35 cellular contexts compared by ENCODE assay signal in the genomic region with DNA sequence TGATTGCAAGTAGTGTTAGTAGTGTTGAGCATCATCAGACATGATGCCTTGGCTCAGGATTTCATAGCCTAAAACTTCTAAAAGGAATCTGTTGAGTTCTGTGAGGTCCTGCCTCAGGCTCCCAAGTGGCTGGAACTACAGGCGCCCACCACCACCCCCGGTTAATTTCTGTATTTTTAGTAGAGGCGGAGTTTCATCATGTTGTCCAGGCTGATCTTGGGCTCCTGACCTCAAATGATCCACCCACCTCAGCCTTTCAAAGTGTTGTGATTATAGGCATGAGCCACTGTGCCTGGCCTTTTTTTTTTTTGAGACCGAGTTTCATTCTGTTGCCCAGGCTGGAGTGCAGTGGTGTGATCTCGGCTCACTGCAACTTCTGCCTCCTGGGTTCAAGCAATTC.
"Had no signal": no experiment of that assay in that cellular context is flagged by ENCODE, and none has a peak within 500 bp of the region (broad histone marks: within the 10 kb centered on the region; RNA-seq: fewer than 3 reads in every experiment).

No MANE protein-coding gene starts in this region.

- ATAC-seq: activated CD4-positive, CD25-positive, alpha-beta regulatory T cell treated with anti-CD3 and anti-CD28 coated beads, Interleukin-2, amount 50 U/mL, for 24 hours; activated naive CD8-positive, alpha-beta T cell treated with anti-CD3 and anti-CD28 coated beads, Interleukin-2, amount 50 U/mL, for 24 hours; activated T-cell treated with anti-CD3 and anti-CD28 coated beads, Interleukin-2, amount 50 U/mL, for 4 hours; body of pancreas; effector memory CD8-positive, alpha-beta T cell; foreskin keratinocyte; gastrocnemius medialis; heart right ventricle; T-cell had no signal

- H3K9me3 ChIP-seq: adrenal gland, body of pancreas, esophagus muscularis mucosa, gastrocnemius medialis, heart right ventricle had no signal

- H3K27me3 ChIP-seq: adrenal gland, body of pancreas, esophagus muscularis mucosa, foreskin keratinocyte, gastrocnemius medialis, heart right ventricle had no signal

- H3K27ac Mint-ChIP-seq: activated B cell treated with CpG ODN at 0.5 μM for 24 hours; activated CD4-positive, alpha-beta memory T cell treated with anti-CD3 and anti-CD28 coated beads, Interleukin-2, amount 10 ng/mL, durations not matched to agents 7 days and 5 days; activated CD4-positive, alpha-beta T cell treated with anti-CD3 and anti-CD28 coated beads, Interleukin-2, amount 10 ng/mL, durations not matched to agents 7 days and 5 days; activated naive CD8-positive, alpha-beta T cell treated with anti-CD3 and anti-CD28 coated beads for 36 hours; T-cell; T-helper 1 cell treated with Interleukin-12 subunit alpha and Interleukin-12 subunit beta and Interleukin-4 antibody, amounts not matched to agents 30 μg/mL and 1 μg/mL, for 36 hours had no signal

- DNase-seq: activated B cell treated with CpG ODN at 0.5 μM for 24 hours; activated CD4-positive, alpha-beta memory T cell treated with anti-CD3 and anti-CD28 coated beads, Interleukin-2, amount 10 ng/mL, durations not matched to agents 7 days and 5 days; activated CD4-positive, alpha-beta T cell treated with anti-CD3 and anti-CD28 coated beads, Interleukin-2, amount 10 ng/mL, durations not matched to agents 7 days and 5 days; activated CD4-positive, alpha-beta T cell treated with anti-CD3 and anti-CD28 coated beads, Interleukin-2, amount 50 U/mL, for 4 hours; activated CD8-positive, alpha-beta memory T cell treated with anti-CD3 and anti-CD28 coated beads, Interleukin-2, amount 50 U/mL, for 48 hours; activated effector memory CD4-positive, alpha-beta T cell treated with anti-CD3 and anti-CD28 coated beads, Interleukin-2, amount 50 U/mL, for 16 hours; activated naive CD4-positive, alpha-beta T cell treated with anti-CD3 and anti-CD28 coated beads for 36 hours; activated naive CD8-positive, alpha-beta T cell treated with anti-CD3 and anti-CD28 coated beads for 36 hours; activated naive CD8-positive, alpha-beta T cell treated with anti-CD3 and anti-CD28 coated beads, Interleukin-2, amount 50 U/mL, for 24 hours; activated T-cell treated with anti-CD3 and anti-CD28 coated beads for 4 hours; activated T-cell treated with anti-CD3 and anti-CD28 coated beads, Interleukin-2, amount 50 U/mL, for 4 hours; adrenal gland; amygdala; aorta; body of pancreas; caudate nucleus; cortex of kidney; dermis blood vessel endothelial cell; effector CD4-positive, alpha-beta T cell; effector memory CD8-positive, alpha-beta T cell; erythroblast; foreskin keratinocyte; gastrocnemius medialis; glutamatergic neuron; heart right ventricle; T-cell; T1000; WERI-Rb-1 had no signal

- H3K4me3 ChIP-seq: adrenal gland, body of pancreas, esophagus muscularis mucosa, gastrocnemius medialis, heart right ventricle had no signal

- H3K27ac ChIP-seq: adrenal gland, body of pancreas, esophagus muscularis mucosa, foreskin keratinocyte, gastrocnemius medialis, heart right ventricle, WERI-Rb-1 had no signal

- H3K27me3 Mint-ChIP-seq: activated B cell treated with CpG ODN at 0.5 μM for 24 hours; activated CD4-positive, alpha-beta memory T cell treated with anti-CD3 and anti-CD28 coated beads, Interleukin-2, amount 10 ng/mL, durations not matched to agents 7 days and 5 days; activated CD4-positive, alpha-beta T cell treated with anti-CD3 and anti-CD28 coated beads, Interleukin-2, amount 10 ng/mL, durations not matched to agents 7 days and 5 days; activated naive CD4-positive, alpha-beta T cell treated with anti-CD3 and anti-CD28 coated beads, Interleukin-2, amount 50 U/mL, for 24 hours; activated naive CD8-positive, alpha-beta T cell treated with anti-CD3 and anti-CD28 coated beads for 36 hours; activated naive CD8-positive, alpha-beta T cell treated with anti-CD3 and anti-CD28 coated beads, Interleukin-2, amount 50 U/mL, for 24 hours; effector memory CD8-positive, alpha-beta T cell; T-cell had no signal

- H3K9me3 Mint-ChIP-seq: activated B cell treated with CpG ODN at 0.5 μM for 24 hours; activated CD4-positive, alpha-beta memory T cell treated with anti-CD3 and anti-CD28 coated beads, Interleukin-2, amount 10 ng/mL, durations not matched to agents 7 days and 5 days; activated CD4-positive, alpha-beta T cell treated with anti-CD3 and anti-CD28 coated beads, Interleukin-2, amount 10 ng/mL, durations not matched to agents 7 days and 5 days; activated naive CD4-positive, alpha-beta T cell treated with anti-CD3 and anti-CD28 coated beads for 36 hours; activated naive CD4-positive, alpha-beta T cell treated with anti-CD3 and anti-CD28 coated beads, Interleukin-2, amount 50 U/mL, for 24 hours; activated naive CD8-positive, alpha-beta T cell treated with anti-CD3 and anti-CD28 coated beads for 36 hours; activated naive CD8-positive, alpha-beta T cell treated with anti-CD3 and anti-CD28 coated beads, Interleukin-2, amount 50 U/mL, for 24 hours; activated T-cell treated with anti-CD3 and anti-CD28 coated beads, Interleukin-2, amount 50 U/mL, for 4 hours; activated T-helper 1 cell treated with anti-CD3 and anti-CD28 coated beads, Interleukin-12 subunit alpha, Interleukin-12 subunit beta, Interleukin-2, Interleukin-4 antibody, amounts not matched to agents 30 ng/mL and 10 ng/mL and 1 ng/mL, durations not matched to agents 14 hours and 24 hours and 36 hours; activated T-helper 2 cell treated with anti-CD3 and anti-CD28 coated beads, Interferon-gamma antibody, Interleukin-2, Interleukin-4, amounts not matched to agents 10 μg/mL and 5 μg/mL and 100 μg/mL, durations not matched to agents 14 hours and 24 hours and 36 hours; effector memory CD8-positive, alpha-beta T cell; T-cell; T-helper 1 cell treated with Interleukin-12 subunit alpha and Interleukin-12 subunit beta and Interleukin-4 antibody, amounts not matched to agents 30 μg/mL and 1 μg/mL, for 36 hours; T-helper 2 cell treated with Interferon-gamma antibody and Interleukin-4, amounts not matched to agents 5 μg/mL and 100 μg/mL, for 36 hours had no signal

- H3K4me3 Mint-ChIP-seq: activated B cell treated with CpG ODN at 0.5 μM for 24 hours; activated CD4-positive, alpha-beta memory T cell treated with anti-CD3 and anti-CD28 coated beads, Interleukin-2, amount 10 ng/mL, durations not matched to agents 7 days and 5 days; activated CD4-positive, alpha-beta T cell treated with anti-CD3 and anti-CD28 coated beads, Interleukin-2, amount 10 ng/mL, durations not matched to agents 7 days and 5 days; activated naive CD4-positive, alpha-beta T cell treated with anti-CD3 and anti-CD28 coated beads for 36 hours; activated naive CD8-positive, alpha-beta T cell treated with anti-CD3 and anti-CD28 coated beads for 36 hours; activated naive CD8-positive, alpha-beta T cell treated with anti-CD3 and anti-CD28 coated beads, Interleukin-2, amount 50 U/mL, for 24 hours; activated T-cell treated with anti-CD3 and anti-CD28 coated beads, Interleukin-2, amount 50 U/mL, for 4 hours; activated T-helper 1 cell treated with anti-CD3 and anti-CD28 coated beads, Interleukin-12 subunit alpha, Interleukin-12 subunit beta, Interleukin-2, Interleukin-4 antibody, amounts not matched to agents 30 ng/mL and 10 ng/mL and 1 ng/mL, durations not matched to agents 14 hours and 24 hours and 36 hours; effector memory CD8-positive, alpha-beta T cell; T-cell; T-helper 1 cell treated with Interleukin-12 subunit alpha and Interleukin-12 subunit beta and Interleukin-4 antibody, amounts not matched to agents 30 μg/mL and 1 μg/mL, for 36 hours; T-helper 2 cell treated with Interferon-gamma antibody and Interleukin-4, amounts not matched to agents 5 μg/mL and 100 μg/mL, for 36 hours had no signal
